34 cellular contexts compared by ENCODE assay signal in genomic region chr14:98208943-98209342, GRCh38.
A peak's percentile ranks its signal among the peaks of the same experiment; 100 is the strongest.
DNase-seq lines count a peak whose midpoint lies in the region; ATAC-seq and TF ChIP-seq lines count a peak whose summit lies in the region.
"Had no signal": no experiment of that assay in that cellular context is flagged by ENCODE, and none has a peak within 500 bp of the region (broad histone marks: within the 10 kb centered on the region; RNA-seq: fewer than 3 reads in every experiment).

No MANE protein-coding gene starts in this region.

- H3K79me2 ChIP-seq in mesendoderm (ENCODE audit: control insufficient read depth, insufficient read depth, low read length) (no peaks in the 10 kb centered on the region), hepatocyte (no peaks in the 10 kb centered on the region)

- no peaks in the 10 kb centered on the region for H3K9me3 Mint-ChIP-seq in activated T-cell treated with anti-CD3 and anti-CD28 coated beads, Interleukin-2, amount 50 U/mL, for 72 hours
- no peaks in the 10 kb centered on the region for H3K9me3 Mint-ChIP-seq in activated naive CD8-positive, alpha-beta T cell (ENCODE audit: low read depth)
- no peaks in the 10 kb centered on the region for H3K9me3 Mint-ChIP-seq in glutamatergic neuron (ENCODE audit: unreplicated experiment)
- H3K9me3 Mint-ChIP-seq: natural killer cell had no signal

- H4K20me1 ChIP-seq in hepatocyte (ENCODE audit: insufficient read depth, poor library complexity, severe bottlenecking), result no peaks in the 10 kb centered on the region

- no peak overlapping the region for H3K4me2 ChIP-seq in mesendoderm (ENCODE audit: low read length)
- no peak overlapping the region for H3K4me2 ChIP-seq in hepatocyte
- H3K4me2 ChIP-seq: A549, PC-9, SK-N-SH had no signal

- no peak overlapping the region for H3K18ac ChIP-seq in mesendoderm (ENCODE audit: low read length)

- H3K9me2 ChIP-seq in hepatocyte (replicated peaks; ENCODE audit: insufficient read depth), result no peaks in the 10 kb centered on the region
- H3K9me2 ChIP-seq: SK-N-SH had no signal

- H3K79me1 ChIP-seq in mesendoderm (ENCODE audit: low read length), result no peaks in the 10 kb centered on the region

- no peak overlapping the region for H3K23ac ChIP-seq in mesendoderm (ENCODE audit: low read length)

- no peak overlapping the region for H3K9ac ChIP-seq in mesendoderm (ENCODE audit: low read length)
- H3K9ac ChIP-seq: SK-N-SH had no signal

- H3K27ac Mint-ChIP-seq in activated T-cell treated with anti-CD3 and anti-CD28 coated beads, Interleukin-2, amount 50 U/mL, for 72 hours, result no peak overlapping the region
- H3K27ac Mint-ChIP-seq in activated naive CD8-positive, alpha-beta T cell, result peak overlapping the region; percentile 98
- no peak overlapping the region for H3K27ac Mint-ChIP-seq in glutamatergic neuron (ENCODE audit: unreplicated experiment)

- no CpG with 5 or more reads among the region's 4 CpGs for WGBS in mesendoderm (ENCODE audit: extremely low coverage, insufficient coverage, low lambda C conversion rate)
- 93% methylated on average over 4 of the region's 4 CpGs for WGBS in hepatocyte (ENCODE audit: low lambda C conversion rate, missing lambda C conversion rate)

- H3K4ac ChIP-seq in mesendoderm (ENCODE audit: low read depth, low read length), result no peak overlapping the region

- TF ChIP-seq CTCF in glutamatergic neuron (IDR thresholded peaks at IDR 0.05; ENCODE audit: partially characterized antibody, unreplicated experiment), result no peak
- TF ChIP-seq CTCF in hepatocyte (IDR thresholded peaks at IDR 0.05; ENCODE audit: poor library complexity), result no peak

- H2AK5ac ChIP-seq in mesendoderm (ENCODE audit: low read length), result no peak overlapping the region

- no peak for ATAC-seq in activated T-cell treated with anti-CD3 and anti-CD28 coated beads, Interleukin-2, amount 50 U/mL, for 72 hours (replicated peaks in 1 of 2)
- ATAC-seq: A549; activated CD4-positive, CD25-positive, alpha-beta regulatory T cell treated with anti-CD3 and anti-CD28 coated beads, Interleukin-2, amount 50 U/mL, for 24 hours; lower lobe of right lung; Right ventricle myocardium inferior; sciatic nerve had no signal

- peak overlapping the region; percentile 5 for H4K5ac ChIP-seq in mesendoderm (ENCODE audit: low read length)

- H4K8ac ChIP-seq in mesendoderm (ENCODE audit: low read depth, low read length), result no peak overlapping the region

- DNase-seq in activated T-cell treated with anti-CD3 and anti-CD28 coated beads, Interleukin-2, amount 50 U/mL, for 72 hours, result no peak
- no peak for DNase-seq in activated T-cell treated with anti-CD3 and anti-CD28 coated beads, Interleukin-2, amount 50 U/mL, for 1 hour
- peak; percentile 23 for DNase-seq in H7
- peak; percentile 19 for DNase-seq in mesendoderm
- DNase-seq in glutamatergic neuron, result no peak
- DNase-seq in RPMI8226, result no peak
- no peak for DNase-seq in hepatocyte (ENCODE audit: low spot score)
- DNase-seq: activated T-cell treated with anti-CD3 and anti-CD28 coated beads, Interleukin-2, amount 50 U/mL, for 48 hours; AML-193; central memory CD4-positive, alpha-beta T cell; DMS 273 treated with DMSO at 0.1 percent for 48 hours; EL; KG1; lower lobe of right lung; natural killer cell; NCI-H1417 treated with DMSO at 0.1 percent for 48 hours; NCI-H226; NCI-H69; nucleus accumbens; PC-9; SK-N-SH; stimulated activated CD4-positive, alpha-beta T cell treated with anti-CD3 and anti-CD28 coated beads, Interleukin-12 subunit alpha, Interleukin-12 subunit beta, amount 100 ng/mL, for 4 hours; stimulated activated CD4-positive, alpha-beta T cell treated with anti-CD3 and anti-CD28 coated beads, Interleukin-2, amount 100 ng/mL, for 48 hours; T-helper 2 cell; tibial artery had no signal

- H3K36me3 Mint-ChIP-seq in activated T-cell treated with anti-CD3 and anti-CD28 coated beads, Interleukin-2, amount 50 U/mL, for 72 hours (ENCODE audit: insufficient read depth in 2 of 2), result no peaks in the 10 kb centered on the region
- no peaks in the 10 kb centered on the region for H3K36me3 Mint-ChIP-seq in activated naive CD8-positive, alpha-beta T cell
- no peaks in the 10 kb centered on the region for H3K36me3 Mint-ChIP-seq in glutamatergic neuron (ENCODE audit: unreplicated experiment)
- H3K36me3 Mint-ChIP-seq: natural killer cell had no signal

- H3K27me3 ChIP-seq in H7 (ENCODE audit: control insufficient read depth, insufficient read depth, low read length) (no peaks in the 10 kb centered on the region), mesendoderm (ENCODE audit: insufficient read depth, low read length, poor library complexity) (no peaks in the 10 kb centered on the region), hepatocyte (peaks cover 7% of the 10 kb centered on the region)
- H3K27me3 ChIP-seq: tibial artery had no signal

- H3K27ac ChIP-seq in mesendoderm (ENCODE audit: low read depth, low read length) (no peak overlapping the region), hepatocyte (no peak overlapping the region)
- H3K27ac ChIP-seq: A549, esophagus muscularis mucosa, lower lobe of right lung, PC-9, prostate gland, tibial artery had no signal

- H3K9me3 ChIP-seq in hepatocyte (ENCODE audit: low read depth), result no peaks in the 10 kb centered on the region
- H3K9me3 ChIP-seq: A549, esophagus muscularis mucosa, HAP-1, lower lobe of right lung, prostate gland, SK-N-SH, tibial artery had no signal

- peak overlapping the region; percentile 10 for H2BK120ac ChIP-seq in mesendoderm (ENCODE audit: low read depth, low read length)

- H3K4me1 ChIP-seq in mesendoderm (ENCODE audit: control insufficient read depth, low read depth, low read length) (peaks cover 4% of the 10 kb centered on the region), hepatocyte (ENCODE audit: insufficient read depth) (no peaks in the 10 kb centered on the region)
- H3K4me1 ChIP-seq: A549, esophagus muscularis mucosa, HAP-1, lower lobe of right lung, prostate gland, tibial artery had no signal

- H3K4me3 Mint-ChIP-seq in activated T-cell treated with anti-CD3 and anti-CD28 coated beads, Interleukin-2, amount 50 U/mL, for 72 hours, result peak overlapping the region; percentile 9 to 49
- peak overlapping the region; percentile 75 for H3K4me3 Mint-ChIP-seq in activated naive CD8-positive, alpha-beta T cell
- H3K4me3 Mint-ChIP-seq in glutamatergic neuron (ENCODE audit: unreplicated experiment), result no peak overlapping the region

- no peaks in the 10 kb centered on the region for H3K27me3 Mint-ChIP-seq in activated T-cell treated with anti-CD3 and anti-CD28 coated beads, Interleukin-2, amount 50 U/mL, for 72 hours (ENCODE audit: low read depth)
- H3K27me3 Mint-ChIP-seq in activated naive CD8-positive, alpha-beta T cell, result no peaks in the 10 kb centered on the region
- H3K27me3 Mint-ChIP-seq in glutamatergic neuron (ENCODE audit: unreplicated experiment), result no peaks in the 10 kb centered on the region

- no peak overlapping the region for H3K4me3 ChIP-seq in H7 (ENCODE audit: insufficient read depth, low read depth, low read length)
- H3K4me3 ChIP-seq in mesendoderm (ENCODE audit: low read length), result no peak overlapping the region
- no peak overlapping the region for H3K4me3 ChIP-seq in hepatocyte
- H3K4me3 ChIP-seq: A549, esophagus muscularis mucosa, GM12878, HAP-1, lower lobe of right lung, PC-9, prostate gland, tibial artery had no signal

- H2AFZ ChIP-seq in hepatocyte, result no peak overlapping the region
- H2AFZ ChIP-seq: PC-9 had no signal

- H3K4me1 Mint-ChIP-seq in activated T-cell treated with anti-CD3 and anti-CD28 coated beads, Interleukin-2, amount 50 U/mL, for 72 hours (ENCODE audit: low read depth), result peaks cover 88% of the 10 kb centered on the region
- peaks cover 95% of the 10 kb centered on the region for H3K4me1 Mint-ChIP-seq in activated naive CD8-positive, alpha-beta T cell (ENCODE audit: low read depth)
- H3K4me1 Mint-ChIP-seq in glutamatergic neuron (ENCODE audit: low read depth, unreplicated experiment), result peaks cover 3% of the 10 kb centered on the region

- H2BK5ac ChIP-seq in mesendoderm (ENCODE audit: low read length), result no peak overlapping the region

- no peak overlapping the region for H3K56ac ChIP-seq in mesendoderm (ENCODE audit: low read length)

- H3K36me3 ChIP-seq in H7 (replicated peaks; ENCODE audit: control insufficient read depth, insufficient read depth, low read length), result no peaks in the 10 kb centered on the region
- H3K36me3 ChIP-seq in mesendoderm (ENCODE audit: control insufficient read depth, insufficient read depth, low read length), result no peaks in the 10 kb centered on the region
- H3K36me3 ChIP-seq in hepatocyte (replicated peaks; ENCODE audit: insufficient read depth, low read depth), result no peaks in the 10 kb centered on the region
- H3K36me3 ChIP-seq: esophagus muscularis mucosa, HAP-1, lower lobe of right lung, prostate gland, tibial artery had no signal

- H2BK15ac ChIP-seq in mesendoderm (replicated peaks; ENCODE audit: low read depth), result no peak overlapping the region

Comparison
In these comparisons a context has a peak if more than half of its experiments do, and no peak if none do; other contexts are left out.
1. DNase-seq: peak in H7 (single experiment) and mesendoderm (single experiment); none in activated T-cell treated with anti-CD3 and anti-CD28 coated beads, Interleukin-2, amount 50 U/mL, for 72 hours (0 of 2), activated T-cell treated with anti-CD3 and anti-CD28 coated beads, Interleukin-2, amount 50 U/mL, for 1 hour (single experiment), glutamatergic neuron (single experiment), RPMI8226 (single experiment) and hepatocyte (single experiment).